36 cellular contexts compared by ENCODE assay signal in genomic region chr1:106207185-106207584, GRCh38.
"Had no signal": no experiment of that assay in that cellular context is flagged by ENCODE, and none has a peak within 500 bp of the region (broad histone marks: within the 10 kb centered on the region; RNA-seq: fewer than 3 reads in every experiment).

No MANE protein-coding gene starts in this region.

- H3K27ac ChIP-seq: adrenal gland, ascending aorta, body of pancreas, brain microvascular endothelial cell, breast epithelium had no signal

- DNase-seq: activated effector memory CD4-positive, alpha-beta T cell treated with anti-CD3 and anti-CD28 coated beads, Interleukin-2, amount 50 U/mL, for 16 hours; activated effector memory CD4-positive, alpha-beta T cell treated with Interleukin-2 at 50 U/mL for 16 hours; activated gamma-delta T cell treated with Interleukin-2 at 50 U/mL for 16 hours; activated naive CD4-positive, alpha-beta T cell; activated naive CD4-positive, alpha-beta T cell treated with anti-CD3 and anti-CD28 coated beads for 36 hours; activated naive CD4-positive, alpha-beta T cell treated with anti-CD3 and anti-CD28 coated beads, Interleukin-2, amount 10 ng/mL, durations not matched to agents 7 days and 5 days; activated naive CD4-positive, alpha-beta T cell treated with anti-CD3 and anti-CD28 coated beads, Interleukin-2, amount 50 U/mL, for 16 hours; activated naive CD4-positive, alpha-beta T cell treated with Interleukin-2 at 50 U/mL for 16 hours; activated naive CD8-positive, alpha-beta T cell treated with anti-CD3 and anti-CD28 coated beads for 36 hours; activated naive CD8-positive, alpha-beta T cell treated with anti-CD3 and anti-CD28 coated beads, Interleukin-2, amount 10 ng/mL, durations not matched to agents 7 days and 5 days; activated naive CD8-positive, alpha-beta T cell treated with anti-CD3 and anti-CD28 coated beads, Interleukin-2, amount 50 U/mL, for 24 hours; activated T-cell treated with anti-CD3 and anti-CD28 coated beads, Interleukin-2, amount 50 U/mL, for 24 hours; activated T-cell treated with anti-CD3 and anti-CD28 coated beads, Interleukin-2, amount 50 U/mL, for 4 hours; activated T-cell treated with anti-CD3 and anti-CD28 coated beads, Interleukin-2, amount 50 U/mL, for 48 hours; activated T-cell treated with anti-CD3 and anti-CD28 coated beads, Interleukin-2, amount 50 U/mL, for 72 hours; adrenal gland; amniotic stem cell; amygdala; anterior cingulate cortex; aorta; body of pancreas; brain microvascular endothelial cell; caudate nucleus; central memory CD4-positive, alpha-beta T cell; cerebellar nuclear complex had no signal

- H3K9me3 Mint-ChIP-seq: activated naive CD4-positive, alpha-beta T cell treated with anti-CD3 and anti-CD28 coated beads, Interleukin-2, amount 50 U/mL, for 24 hours; activated naive CD8-positive, alpha-beta T cell treated with anti-CD3 and anti-CD28 coated beads for 36 hours; activated naive CD8-positive, alpha-beta T cell treated with anti-CD3 and anti-CD28 coated beads, Interleukin-2, amount 10 ng/mL, durations not matched to agents 7 days and 5 days; activated T-helper 1 cell treated with anti-CD3 and anti-CD28 coated beads, Interleukin-12 subunit alpha, Interleukin-12 subunit beta, Interleukin-2, Interleukin-4 antibody, amounts not matched to agents 30 ng/mL and 10 ng/mL and 1 ng/mL, durations not matched to agents 14 hours and 24 hours and 36 hours; brain had no signal

- H3K27me3 Mint-ChIP-seq: activated naive CD4-positive, alpha-beta T cell treated with anti-CD3 and anti-CD28 coated beads, Interleukin-2, amount 10 ng/mL, durations not matched to agents 7 days and 5 days; activated naive CD4-positive, alpha-beta T cell treated with anti-CD3 and anti-CD28 coated beads, Interleukin-2, amount 50 U/mL, for 24 hours; activated naive CD8-positive, alpha-beta T cell; activated naive CD8-positive, alpha-beta T cell treated with anti-CD3 and anti-CD28 coated beads for 36 hours; activated naive CD8-positive, alpha-beta T cell treated with anti-CD3 and anti-CD28 coated beads, Interleukin-2, amount 10 ng/mL, durations not matched to agents 7 days and 5 days; activated naive CD8-positive, alpha-beta T cell treated with anti-CD3 and anti-CD28 coated beads, Interleukin-2, amount 50 U/mL, for 24 hours; activated T-cell treated with anti-CD3 and anti-CD28 coated beads, Interleukin-2, amount 50 U/mL, for 24 hours; activated T-helper 17 cell treated with anti-CD3 and anti-CD28 coated beads, Interleukin-2, amount 50 U/mL, for 72 hours; brain; central memory CD8-positive, alpha-beta T cell had no signal

- ATAC-seq: activated naive CD4-positive, alpha-beta T cell treated with anti-CD3 and anti-CD28 coated beads, Interleukin-2, amount 50 U/mL, for 72 hours; activated naive CD8-positive, alpha-beta T cell treated with anti-CD3 and anti-CD28 coated beads, Interleukin-2, amount 50 U/mL, for 24 hours; activated T-cell treated with anti-CD3 and anti-CD28 coated beads, Interleukin-2, amount 50 U/mL, for 4 hours; activated T-cell treated with anti-CD3 and anti-CD28 coated beads, Interleukin-2, amount 50 U/mL, for 72 hours; activated T-helper 17 cell treated with anti-CD3 and anti-CD28 coated beads, Interleukin-2, amount 50 U/mL, for 72 hours; body of pancreas had no signal

- H3K27ac Mint-ChIP-seq: activated naive CD4-positive, alpha-beta T cell treated with anti-CD3 and anti-CD28 coated beads for 36 hours; activated naive CD4-positive, alpha-beta T cell treated with anti-CD3 and anti-CD28 coated beads, Interleukin-2, amount 10 ng/mL, durations not matched to agents 7 days and 5 days; activated naive CD4-positive, alpha-beta T cell treated with anti-CD3 and anti-CD28 coated beads, Interleukin-2, amount 50 U/mL, for 24 hours; activated naive CD4-positive, alpha-beta T cell treated with anti-CD3 and anti-CD28 coated beads, Interleukin-2, amount 50 U/mL, for 72 hours; activated naive CD8-positive, alpha-beta T cell; activated naive CD8-positive, alpha-beta T cell treated with anti-CD3 and anti-CD28 coated beads for 36 hours; activated naive CD8-positive, alpha-beta T cell treated with anti-CD3 and anti-CD28 coated beads, Interleukin-2, amount 10 ng/mL, durations not matched to agents 7 days and 5 days; activated naive CD8-positive, alpha-beta T cell treated with anti-CD3 and anti-CD28 coated beads, Interleukin-2, amount 50 U/mL, for 24 hours; activated T-cell treated with anti-CD3 and anti-CD28 coated beads, Interleukin-2, amount 50 U/mL, for 24 hours; activated T-cell treated with anti-CD3 and anti-CD28 coated beads, Interleukin-2, amount 50 U/mL, for 72 hours; activated T-helper 1 cell treated with anti-CD3 and anti-CD28 coated beads, Interleukin-12 subunit alpha, Interleukin-12 subunit beta, Interleukin-2, Interleukin-4 antibody, amounts not matched to agents 30 ng/mL and 10 ng/mL and 1 ng/mL, durations not matched to agents 14 hours and 24 hours and 36 hours; activated T-helper 17 cell treated with anti-CD3 and anti-CD28 coated beads, Interleukin-2, amount 50 U/mL, for 72 hours; activated T-helper 2 cell treated with anti-CD3 and anti-CD28 coated beads, Interferon-gamma antibody, Interleukin-2, Interleukin-4, amounts not matched to agents 10 μg/mL and 5 μg/mL and 100 μg/mL, durations not matched to agents 14 hours and 24 hours and 36 hours; brain had no signal

- H3K4me1 ChIP-seq: adrenal gland, ascending aorta, body of pancreas, breast epithelium had no signal

- H3K4me3 Mint-ChIP-seq: activated naive CD4-positive, alpha-beta T cell treated with anti-CD3 and anti-CD28 coated beads for 36 hours; activated naive CD4-positive, alpha-beta T cell treated with anti-CD3 and anti-CD28 coated beads, Interleukin-2, amount 10 ng/mL, durations not matched to agents 7 days and 5 days; activated naive CD4-positive, alpha-beta T cell treated with anti-CD3 and anti-CD28 coated beads, Interleukin-2, amount 50 U/mL, for 24 hours; activated naive CD8-positive, alpha-beta T cell; activated naive CD8-positive, alpha-beta T cell treated with anti-CD3 and anti-CD28 coated beads for 36 hours; activated naive CD8-positive, alpha-beta T cell treated with anti-CD3 and anti-CD28 coated beads, Interleukin-2, amount 10 ng/mL, durations not matched to agents 7 days and 5 days; activated naive CD8-positive, alpha-beta T cell treated with anti-CD3 and anti-CD28 coated beads, Interleukin-2, amount 50 U/mL, for 24 hours; activated T-cell treated with anti-CD3 and anti-CD28 coated beads, Interleukin-2, amount 50 U/mL, for 24 hours; activated T-cell treated with anti-CD3 and anti-CD28 coated beads, Interleukin-2, amount 50 U/mL, for 4 hours; activated T-cell treated with anti-CD3 and anti-CD28 coated beads, Interleukin-2, amount 50 U/mL, for 72 hours; activated T-helper 1 cell treated with anti-CD3 and anti-CD28 coated beads, Interleukin-12 subunit alpha, Interleukin-12 subunit beta, Interleukin-2, Interleukin-4 antibody, amounts not matched to agents 30 ng/mL and 10 ng/mL and 1 ng/mL, durations not matched to agents 14 hours and 24 hours and 36 hours; activated T-helper 17 cell treated with anti-CD3 and anti-CD28 coated beads, Interleukin-2, amount 50 U/mL, for 72 hours; brain; central memory CD8-positive, alpha-beta T cell had no signal

- H3K36me3 ChIP-seq: adrenal gland, ascending aorta, brain microvascular endothelial cell, cardiac muscle cell had no signal

- H3K9me3 ChIP-seq: adrenal gland, ascending aorta, body of pancreas, breast epithelium had no signal

- H3K36me3 Mint-ChIP-seq: activated naive CD4-positive, alpha-beta T cell treated with anti-CD3 and anti-CD28 coated beads, Interleukin-2, amount 10 ng/mL, durations not matched to agents 7 days and 5 days; activated naive CD4-positive, alpha-beta T cell treated with anti-CD3 and anti-CD28 coated beads, Interleukin-2, amount 50 U/mL, for 24 hours; activated naive CD4-positive, alpha-beta T cell treated with anti-CD3 and anti-CD28 coated beads, Interleukin-2, amount 50 U/mL, for 72 hours; activated naive CD8-positive, alpha-beta T cell; activated naive CD8-positive, alpha-beta T cell treated with anti-CD3 and anti-CD28 coated beads for 36 hours; activated naive CD8-positive, alpha-beta T cell treated with anti-CD3 and anti-CD28 coated beads, Interleukin-2, amount 10 ng/mL, durations not matched to agents 7 days and 5 days; brain had no signal

- H3K27me3 ChIP-seq: adrenal gland, ascending aorta, body of pancreas, brain microvascular endothelial cell, breast epithelium, cardiac muscle cell had no signal

- H3K4me3 ChIP-seq: adrenal gland, ascending aorta, body of pancreas, breast epithelium, cardiac muscle cell had no signal

- H3K4me1 Mint-ChIP-seq: activated naive CD4-positive, alpha-beta T cell treated with anti-CD3 and anti-CD28 coated beads, Interleukin-2, amount 10 ng/mL, durations not matched to agents 7 days and 5 days; activated naive CD4-positive, alpha-beta T cell treated with anti-CD3 and anti-CD28 coated beads, Interleukin-2, amount 50 U/mL, for 24 hours; activated naive CD8-positive, alpha-beta T cell treated with anti-CD3 and anti-CD28 coated beads for 36 hours; activated naive CD8-positive, alpha-beta T cell treated with anti-CD3 and anti-CD28 coated beads, Interleukin-2, amount 10 ng/mL, durations not matched to agents 7 days and 5 days; activated naive CD8-positive, alpha-beta T cell treated with anti-CD3 and anti-CD28 coated beads, Interleukin-2, amount 50 U/mL, for 24 hours; activated T-helper 17 cell treated with anti-CD3 and anti-CD28 coated beads, Interleukin-2, amount 50 U/mL, for 72 hours; brain; central memory CD8-positive, alpha-beta T cell had no signal
